ENCODE assay signal across 34 cellular contexts in genomic region chr2:357811-358210, GRCh38.
"Had no signal": no experiment of that assay in that cellular context is flagged by ENCODE, and none has a peak within 500 bp of the region (broad histone marks: within the 10 kb centered on the region; RNA-seq: fewer than 3 reads in every experiment).

No MANE protein-coding gene starts in this region.

- DNase-seq: activated B cell treated with CpG ODN at 0.5 μM for 24 hours; activated CD4-positive, alpha-beta memory T cell treated with anti-CD3 and anti-CD28 coated beads for 36 hours; activated CD4-positive, alpha-beta T cell treated with anti-CD3 and anti-CD28 coated beads for 4 hours; activated CD4-positive, alpha-beta T cell treated with anti-CD3 and anti-CD28 coated beads, Interleukin-2, amount 10 ng/mL, durations not matched to agents 24 days and 14 days; activated CD4-positive, alpha-beta T cell treated with anti-CD3 and anti-CD28 coated beads, Interleukin-2, amount 50 U/mL, for 1 hour; activated CD4-positive, alpha-beta T cell treated with anti-CD3 and anti-CD28 coated beads, Interleukin-2, amount 50 U/mL, for 4 hours; activated CD4-positive, CD25-positive, alpha-beta regulatory T cell treated with anti-CD3 and anti-CD28 coated beads, Interleukin-2, amount 50 U/mL, for 72 hours; activated CD8-positive, alpha-beta memory T cell treated with anti-CD3 and anti-CD28 coated beads, Interleukin-2, amount 50 U/mL, for 4 hours; activated CD8-positive, alpha-beta T cell treated with anti-CD3 and anti-CD28 coated beads for 36 hours; activated effector memory CD4-positive, alpha-beta T cell treated with anti-CD3 and anti-CD28 coated beads, Interleukin-2, amount 50 U/mL, for 16 hours; activated gamma-delta T cell treated with Interleukin-2 at 50 U/mL for 16 hours; activated naive CD4-positive, alpha-beta T cell; activated naive CD4-positive, alpha-beta T cell treated with anti-CD3 and anti-CD28 coated beads for 36 hours; activated naive CD4-positive, alpha-beta T cell treated with anti-CD3 and anti-CD28 coated beads, Interleukin-2, amount 50 U/mL, for 16 hours; activated naive CD8-positive, alpha-beta T cell treated with anti-CD3 and anti-CD28 coated beads for 36 hours; activated T-cell treated with anti-CD3 and anti-CD28 coated beads for 4 hours; activated T-cell treated with anti-CD3 and anti-CD28 coated beads, Interleukin-2, amount 50 U/mL, for 1 hour; activated T-cell treated with anti-CD3 and anti-CD28 coated beads, Interleukin-2, amount 50 U/mL, for 4 hours; activated T-cell treated with anti-CD3 and anti-CD28 coated beads, Interleukin-2, amount 50 U/mL, for 72 hours; adrenal gland; amniotic stem cell; aorta; body of pancreas; brain microvascular endothelial cell; central memory CD4-positive, alpha-beta T cell; T-helper 1 cell; T-helper 2 cell; T-helper 9 cell had no signal

- FAIRE-seq: astrocyte, TTC549 had no signal

- ATAC-seq: activated CD8-positive, alpha-beta T cell treated with anti-CD3 and anti-CD28 coated beads for 36 hours; activated naive CD4-positive, alpha-beta T cell treated with anti-CD3 and anti-CD28 coated beads, Interleukin-2, amount 50 U/mL, for 72 hours; activated T-cell treated with anti-CD3 and anti-CD28 coated beads, Interleukin-2, amount 50 U/mL, for 4 hours; activated T-cell treated with anti-CD3 and anti-CD28 coated beads, Interleukin-2, amount 50 U/mL, for 72 hours; activated T-helper 17 cell treated with anti-CD3 and anti-CD28 coated beads, Interleukin-2, amount 50 U/mL, for 72 hours; body of pancreas had no signal

- H3K36me3 ChIP-seq: adrenal gland, brain microvascular endothelial cell, breast epithelium had no signal

- H3K4me3 ChIP-seq: adrenal gland, body of pancreas, breast epithelium had no signal

- H3K4me1 ChIP-seq: adrenal gland, breast epithelium had no signal

- H3K27ac ChIP-seq: adrenal gland, body of pancreas, brain microvascular endothelial cell, breast epithelium, VCaP had no signal

- H3K27me3 ChIP-seq: adrenal gland, body of pancreas, brain microvascular endothelial cell, breast epithelium had no signal

- H3K9me3 ChIP-seq: adrenal gland, body of pancreas, breast epithelium had no signal
